8 cellular contexts compared by ENCODE assay signal in genomic region chrX:139932901-139933796, GRCh38. TPM values are rescaled to one million over a fixed set of nuclear protein-coding genes. Genes with fewer than 3 reads are reported as not detected.
DNase-seq lines count a peak whose midpoint lies in the region; FAIRE-seq and TF ChIP-seq lines count a peak whose summit lies in the region.

Gene ATP11C (minus strand): TSS chrX:139933053. CDS start chrX:139932042, 1,011 bp downstream.

- no peaks in the 10 kb centered on the region for H3K9me3 Mint-ChIP-seq in neural progenitor cell

- H3K4me3 ChIP-seq in fibroblast of villous mesenchyme (ENCODE audit: low read depth, low read length), result peak within 1 kb of the TSS; percentile 72
- peak within 1 kb of the TSS; percentile 79 for H3K4me3 ChIP-seq in neural progenitor cell
- H3K4me3 ChIP-seq in stomach smooth muscle (ENCODE audit: low read length in 2 of 2), result peak within 1 kb of the TSS; percentile 69 to 76

- peak within 1 kb of the TSS; percentile 91 for H3K4me3 Mint-ChIP-seq in neural progenitor cell

- H3K9me3 ChIP-seq in neural progenitor cell (ENCODE audit: low read depth), result no peaks in the 10 kb centered on the region
- no peaks in the 10 kb centered on the region for H3K9me3 ChIP-seq in stomach smooth muscle (ENCODE audit: control insufficient read depth in 2 of 2, low read length in 2 of 2)

- H3K27me3 ChIP-seq in neural progenitor cell, result no peaks in the 10 kb centered on the region
- peaks cover 0 to 3% of the 10 kb centered on the region in 2 donors for H3K27me3 ChIP-seq in stomach smooth muscle (ENCODE audit: control insufficient read depth in 1 of 2, insufficient read depth in 2 of 2, low read length in 2 of 2)

- H3K27ac ChIP-seq in neural progenitor cell (peak within 1 kb of the TSS; percentile 53), stomach smooth muscle (ENCODE audit: low read length) (peak within 1 kb of the TSS; percentile 86)

- no peaks in the 10 kb centered on the region for H3K36me3 ChIP-seq in neural progenitor cell
- no peaks in the 10 kb centered on the region for H3K36me3 ChIP-seq in stomach smooth muscle (ENCODE audit: control insufficient read depth in 2 of 2, insufficient read depth in 2 of 2, low read length in 2 of 2)

- peaks cover 7% of the 10 kb centered on the region for H3K27me3 Mint-ChIP-seq in neural progenitor cell (ENCODE audit: insufficient read depth, low read depth)

- peaks cover 37% of the 10 kb centered on the region for H3K79me2 ChIP-seq in neural progenitor cell (ENCODE audit: low read depth)

- H4K20me1 ChIP-seq in neural progenitor cell (ENCODE audit: low read depth), result peaks cover 23% of the 10 kb centered on the region

- DNase-seq in D721Med (ENCODE audit: insufficient read length, low spot score), result peak; percentile 14
- DNase-seq in GM20000 (ENCODE audit: low spot score), result peak; percentile 84
- peak; percentile 43 for DNase-seq in HS-5 (ENCODE audit: low read depth)
- DNase-seq in RPMI7951 (ENCODE audit: low read depth), result peak; percentile 81
- peak; percentile 74 for DNase-seq in activated effector memory CD4-positive, alpha-beta T cell treated with Interleukin-2 at 50 U/mL for 16 hours
- peak; percentile 87 for DNase-seq in fibroblast of villous mesenchyme (ENCODE audit: low read depth)
- DNase-seq in neural progenitor cell (ENCODE audit: low spot score), result peak; percentile 88

- FAIRE-seq in D721Med (lab: Jason Lieb, UNC), result no peak

- H2AFZ ChIP-seq in neural progenitor cell (replicated peaks), result peak within 1 kb of the TSS; percentile 83

- H3K4me1 ChIP-seq in neural progenitor cell, result peaks cover 5% of the 10 kb centered on the region
- H3K4me1 ChIP-seq in stomach smooth muscle (ENCODE audit: control insufficient read depth, insufficient read depth, low read length), result peaks cover 2% of the 10 kb centered on the region

- H3K36me3 Mint-ChIP-seq in neural progenitor cell, result no peaks in the 10 kb centered on the region

- peak within 1 kb of the TSS; percentile 93 for H3K27ac Mint-ChIP-seq in neural progenitor cell

- peaks cover 8% of the 10 kb centered on the region for H3F3A ChIP-seq in neural progenitor cell (ENCODE audit: low read depth)

- H3K9ac ChIP-seq in neural progenitor cell (no peak within 1 kb of the TSS), stomach smooth muscle (ENCODE audit: low read length in 2 of 2) (peak within 1 kb of the TSS; percentile 73 to 88)

- H3K4me1 Mint-ChIP-seq in neural progenitor cell, result peaks cover 36% of the 10 kb centered on the region

- TF ChIP-seq CTCF in D721Med (IDR thresholded peaks at IDR 0.05; ENCODE audit: insufficient read depth, missing control alignments) (no peak), GM20000 (IDR thresholded peaks at IDR 0.05; ENCODE audit: extremely low read depth, missing control alignments) (no peak), fibroblast of villous mesenchyme (IDR thresholded peaks at IDR 0.05; ENCODE audit: insufficient read depth, low read depth, low read length) (no peak), neural progenitor cell (IDR thresholded peaks at IDR 0.05) (peak; percentile 7)

- peak within 1 kb of the TSS; percentile 83 for H3K4me2 ChIP-seq in neural progenitor cell

RNA-seq across cellular contexts. Expression of gene ATP11C, which starts in this region (rescaled TPM):
- 11.0 and 19.9 TPM in 2 replicates for total RNA-seq in RPMI7951 (2014; rRNA removed; shearing (Covaris generic))
- total RNA-seq in fibroblast of villous mesenchyme (56.0 and 81.6 TPM in 2 replicates), neural progenitor cell (ENCODE audit: low replicate concordance) (43.6 and 68.0 TPM in 2 replicates)

Comparison
In these comparisons a context has a peak if more than half of its experiments do, and no peak if none do; other contexts are left out.
1. Peak in every context shown above with its lines: DNase-seq, H3K4me3 ChIP-seq and H3K27ac ChIP-seq.
2. DNase-seq: peak in every context shown above with its lines; median percentile 88 in neural progenitor cell; 87 in fibroblast of villous mesenchyme; 84 in GM20000; 81 in RPMI7951; 74 in activated effector memory CD4-positive, alpha-beta T cell treated with Interleukin-2 at 50 U/mL for 16 hours; 43 in HS-5; 14 in D721Med.